19 cellular contexts compared by ENCODE assay signal in the genomic region with DNA sequence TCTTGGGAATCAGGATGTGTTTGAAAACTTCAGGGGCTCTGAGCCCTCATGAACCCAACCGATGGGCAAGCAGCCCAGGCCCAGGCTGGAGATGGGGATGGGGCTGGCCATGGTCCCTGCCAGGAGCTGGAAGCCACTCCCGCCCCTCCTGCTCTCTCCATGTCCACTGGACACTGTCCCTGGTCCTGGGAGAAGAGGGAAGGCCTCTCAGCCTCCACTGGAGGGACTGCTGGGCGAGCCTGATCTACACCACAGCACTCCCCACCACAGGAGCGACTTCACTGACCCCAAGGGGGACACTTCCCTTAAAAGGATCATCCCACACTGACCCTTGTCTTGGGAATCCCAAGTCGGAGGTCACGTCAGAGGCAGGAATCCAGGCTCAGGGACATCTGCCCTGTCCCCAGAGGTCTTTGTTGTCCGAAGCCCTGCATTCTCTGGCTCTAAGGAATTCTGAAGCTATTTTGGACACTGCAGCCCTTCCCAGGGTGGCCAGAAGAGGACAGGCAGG. TPM values are rescaled to one million over a fixed set of nuclear protein-coding genes. Genes with fewer than 3 reads are reported as not detected.
DNase-seq lines count a peak whose midpoint lies in the region; ATAC-seq, FAIRE-seq and TF ChIP-seq lines count a peak whose summit lies in the region.
"Had no signal": no experiment of that assay in that cellular context is flagged by ENCODE, and none has a peak within 500 bp of the region (broad histone marks: within the 10 kb centered on the region; RNA-seq: fewer than 3 reads in every experiment).

No MANE protein-coding gene starts in this region.

- no peak overlapping the region for H3K4me3 ChIP-seq in left ventricle myocardium inferior
- no peak overlapping the region for H3K4me3 ChIP-seq in pancreas
- H3K4me3 ChIP-seq: prostate gland had no signal

- no peaks in the 10 kb centered on the region for H3K36me3 Mint-ChIP-seq in activated naive CD4-positive, alpha-beta T cell treated with anti-CD3 and anti-CD28 coated beads for 36 hours (ENCODE audit: low read depth)

- intact Hi-C loops in activated naive CD4-positive, alpha-beta T cell treated with anti-CD3 and anti-CD28 coated beads for 36 hours (cut with micrococcal nuclease): no loop called here
- intact Hi-C loops in left ventricle myocardium inferior (cut with micrococcal nuclease) (no loop called here), pancreas (cut with DNase I) (no loop called here)

- WGBS in pancreas, 2 donors: 59 to 63% methylated on average over 7 of the region's 7 CpGs

- TF ChIP-seq CTCF in left ventricle myocardium inferior (IDR thresholded peaks at IDR 0.05; ENCODE audit: borderline replicate concordance) (peak; percentile 23), pancreas (IDR thresholded peaks at IDR 0.05) (no peak)

- ATAC-seq in pancreas: no peak

- no peak for FAIRE-seq in pancreas (lab: Jason Lieb, UNC)
- FAIRE-seq: colon had no signal

- H3K9me3 Mint-ChIP-seq in activated naive CD4-positive, alpha-beta T cell treated with anti-CD3 and anti-CD28 coated beads for 36 hours: no peaks in the 10 kb centered on the region
- H3K9me3 Mint-ChIP-seq: activated CD4-positive, alpha-beta T cell treated with anti-CD3 and anti-CD28 coated beads, Interleukin-2, amount 10 ng/mL, durations not matched to agents 7 days and 5 days had no signal

- CTCF ChIA-PET in activated naive CD4-positive, alpha-beta T cell treated with anti-CD3 and anti-CD28 coated beads for 36 hours (lab: Charles Lee): no interaction called here

- peaks cover 5% of the 10 kb centered on the region for H3K27me3 Mint-ChIP-seq in activated naive CD4-positive, alpha-beta T cell treated with anti-CD3 and anti-CD28 coated beads for 36 hours (ENCODE audit: low read depth)
- H3K27me3 Mint-ChIP-seq: activated CD4-positive, alpha-beta T cell treated with anti-CD3 and anti-CD28 coated beads, Interleukin-2, amount 10 ng/mL, durations not matched to agents 7 days and 5 days had no signal

- peak overlapping the region; percentile 70 for H3K27ac ChIP-seq in left ventricle myocardium inferior (replicated peaks)
- H3K27ac ChIP-seq in pancreas: no peak overlapping the region

- H3K4me3 Mint-ChIP-seq in activated naive CD4-positive, alpha-beta T cell treated with anti-CD3 and anti-CD28 coated beads for 36 hours: no peak overlapping the region
- H3K4me3 Mint-ChIP-seq: activated CD4-positive, alpha-beta T cell treated with anti-CD3 and anti-CD28 coated beads, Interleukin-2, amount 10 ng/mL, durations not matched to agents 7 days and 5 days had no signal

- no peaks in the 10 kb centered on the region for H3K4me1 Mint-ChIP-seq in activated naive CD4-positive, alpha-beta T cell treated with anti-CD3 and anti-CD28 coated beads for 36 hours (ENCODE audit: low read depth)
- H3K4me1 Mint-ChIP-seq: activated CD4-positive, alpha-beta T cell treated with anti-CD3 and anti-CD28 coated beads, Interleukin-2, amount 10 ng/mL, durations not matched to agents 7 days and 5 days had no signal

- DNase-seq in activated naive CD4-positive, alpha-beta T cell treated with anti-CD3 and anti-CD28 coated beads, Interleukin-2, amount 50 U/mL, for 16 hours: peak; percentile 5
- no peak for DNase-seq in activated naive CD4-positive, alpha-beta T cell treated with anti-CD3 and anti-CD28 coated beads for 36 hours
- DNase-seq in left ventricle myocardium inferior: peak; percentile 40
- peak in 5 of 6 donors; percentile 5 to 48 (median 22) for DNase-seq in pancreas
- no peak for DNase-seq in NCI-H82 treated with DMSO at 0.1 percent for 48 hours (lab: John Stamatoyannopoulos, UW; ENCODE audit: unreplicated experiment)
- DNase-seq in NCI-H524 (lab: John Stamatoyannopoulos, UW): no peak
- no peak for DNase-seq in stimulated activated naive CD4-positive, alpha-beta T cell treated with Interleukin-2 at 50 U/mL for 16 hours (lab: John Stamatoyannopoulos, UW)
- DNase-seq in NOMO-1 treated with dmso at 0.1 percent for 144 hours (lab: John Stamatoyannopoulos, UW; ENCODE audit: unreplicated experiment): no peak
- DNase-seq: 8988T; activated CD4-positive, alpha-beta T cell treated with anti-CD3 and anti-CD28 coated beads, Interleukin-2, amount 10 ng/mL, durations not matched to agents 7 days and 5 days; activated T-cell treated with anti-CD3 and anti-CD28 coated beads, Interleukin-2, amount 50 U/mL, for 1 hour; amygdala; DMS79 treated with DMSO at 0.1 percent for 48 hours; Karpas-422; NCI-H1417; NCI-H345; substantia nigra had no signal

- H3K36me3 ChIP-seq in left ventricle myocardium inferior: no peaks in the 10 kb centered on the region
- no peaks in the 10 kb centered on the region for H3K36me3 ChIP-seq in pancreas
- H3K36me3 ChIP-seq: prostate gland had no signal

- H3K27ac Mint-ChIP-seq in activated naive CD4-positive, alpha-beta T cell treated with anti-CD3 and anti-CD28 coated beads for 36 hours: no peak overlapping the region
- H3K27ac Mint-ChIP-seq: activated CD4-positive, alpha-beta T cell treated with anti-CD3 and anti-CD28 coated beads, Interleukin-2, amount 10 ng/mL, durations not matched to agents 7 days and 5 days had no signal

- no peaks in the 10 kb centered on the region for H3K27me3 ChIP-seq in left ventricle myocardium inferior (ENCODE audit: low read depth)
- H3K27me3 ChIP-seq in pancreas: no peaks in the 10 kb centered on the region

- H3K9me3 ChIP-seq in left ventricle myocardium inferior (replicated peaks) (no peaks in the 10 kb centered on the region), pancreas (no peaks in the 10 kb centered on the region)
- H3K9me3 ChIP-seq: prostate gland had no signal

- H3K4me1 ChIP-seq in left ventricle myocardium inferior (peaks cover 21% of the 10 kb centered on the region), pancreas (no peaks in the 10 kb centered on the region)
- H3K4me1 ChIP-seq: prostate gland had no signal

RNA-seq across cellular contexts. Expression of gene COL18A1, which starts 16.9 kb away (rescaled TPM):
- total RNA-seq in activated naive CD4-positive, alpha-beta T cell treated with anti-CD3 and anti-CD28 coated beads for 36 hours: 10 to 100 TPM; 10.3 to 12.6 TPM
- total RNA-seq in left ventricle myocardium inferior (66.5 TPM), pancreas (10 to 100 TPM; 38.7 to 93.0 (median 62.4) TPM)
- 100 to 1,000 TPM; 285 to 301 TPM for polyA plus RNA-seq in pancreas

Comparison
In these comparisons a context has a peak if more than half of its experiments do, and no peak if none do; other contexts are left out.
1. DNase-seq: peak in activated naive CD4-positive, alpha-beta T cell treated with anti-CD3 and anti-CD28 coated beads, Interleukin-2, amount 50 U/mL, for 16 hours (single experiment), left ventricle myocardium inferior (single experiment) and pancreas (5 of 6); none in activated naive CD4-positive, alpha-beta T cell treated with anti-CD3 and anti-CD28 coated beads for 36 hours (single experiment), NCI-H82 treated with DMSO at 0.1 percent for 48 hours (single experiment), NCI-H524 (0 of 2), stimulated activated naive CD4-positive, alpha-beta T cell treated with Interleukin-2 at 50 U/mL for 16 hours (single experiment) and NOMO-1 treated with dmso at 0.1 percent for 144 hours (single experiment).